8 cellular contexts compared by ENCODE assay signal in the genomic region with DNA sequence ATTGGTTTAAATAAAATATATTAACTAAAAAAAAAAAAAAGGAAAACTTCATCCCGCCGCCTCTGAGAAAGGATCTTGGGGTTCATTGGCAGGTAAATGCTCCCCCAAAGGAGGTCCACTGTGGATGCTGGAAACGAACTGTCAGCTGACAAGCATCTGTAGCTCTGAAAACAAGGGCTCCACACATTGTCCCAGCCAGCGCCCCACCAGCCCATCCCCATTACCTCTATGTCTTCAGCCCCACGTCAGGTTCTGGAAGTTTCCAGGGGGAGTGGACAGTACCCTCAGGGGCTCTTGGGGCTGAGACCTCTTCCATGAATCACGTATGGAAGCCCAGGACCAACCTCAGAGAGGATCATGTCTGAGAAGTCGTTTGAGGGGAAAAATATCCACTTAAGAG.
DNase-seq lines count a peak whose midpoint lies in the region; ATAC-seq and TF ChIP-seq lines count a peak whose summit lies in the region.

No MANE protein-coding gene starts in this region.

- H3K27ac Mint-ChIP-seq in CD4-positive, alpha-beta memory T cell = peak overlapping the region; percentile 74 to 94 (median 88)
- peak overlapping the region; percentile 85 for H3K27ac Mint-ChIP-seq in T-helper 17 cell

- H2AFZ ChIP-seq in parathyroid adenoma (no peak overlapping the region), Karpas-422 (ENCODE audit: low read length) (no peak overlapping the region)

- H3K79me2 ChIP-seq in parathyroid adenoma (peaks cover 6% of the 10 kb centered on the region), Karpas-422 (ENCODE audit: low read length) (no peaks in the 10 kb centered on the region)

- H3K36me3 ChIP-seq in CD4-positive, alpha-beta memory T cell (ENCODE audit: insufficient read depth, low read length) = no peaks in the 10 kb centered on the region
- no peaks in the 10 kb centered on the region for H3K36me3 ChIP-seq in parathyroid adenoma (ENCODE audit: control insufficient read depth, insufficient read depth, low read length)
- H3K36me3 ChIP-seq in Karpas-422 (ENCODE audit: insufficient read depth, low read length) = no peaks in the 10 kb centered on the region

- H3K9me2 ChIP-seq in Karpas-422 (replicated peaks; ENCODE audit: insufficient read depth, low read length) = no peaks in the 10 kb centered on the region

- H4K20me1 ChIP-seq in Karpas-422 (ENCODE audit: insufficient read depth, low read depth, low read length) = no peaks in the 10 kb centered on the region

- DNase-seq in CD4-positive, alpha-beta memory T cell = no peak
- DNase-seq in T-helper 17 cell = no peak
- peak; percentile 16 for DNase-seq in fibroblast of mammary gland (ENCODE audit: low read depth)
- DNase-seq in Karpas-422 = no peak
- DNase-seq in dermis blood vessel endothelial cell = no peak

- H3K9ac ChIP-seq in parathyroid adenoma (no peak overlapping the region), Karpas-422 (ENCODE audit: low read length) (no peak overlapping the region)

- no peaks in the 10 kb centered on the region for H3K27me3 ChIP-seq in CD4-positive, alpha-beta memory T cell (ENCODE audit: insufficient read depth, low read length)
- H3K27me3 ChIP-seq in parathyroid adenoma (ENCODE audit: control insufficient read depth, insufficient read depth, low read length) (no peaks in the 10 kb centered on the region), Karpas-422 (ENCODE audit: low read length) (no peaks in the 10 kb centered on the region)

- intact Hi-C loops in CD4-positive, alpha-beta memory T cell (cut with micrococcal nuclease) = no loop called here

- no peak overlapping the region for H3K4me3 ChIP-seq in CD4-positive, alpha-beta memory T cell (ENCODE audit: low read length in 2 of 2)
- peak overlapping the region; percentile 49 for H3K4me3 ChIP-seq in fibroblast of mammary gland (ENCODE audit: control insufficient read depth, low read depth, low read length)
- H3K4me3 ChIP-seq in parathyroid adenoma (ENCODE audit: low read depth, low read length) = no peak overlapping the region
- no peak overlapping the region for H3K4me3 ChIP-seq in Karpas-422 (ENCODE audit: low read length)

- peak overlapping the region; percentile 50 to 94 (median 84) for H3K4me3 Mint-ChIP-seq in CD4-positive, alpha-beta memory T cell
- peak overlapping the region; percentile 90 for H3K4me3 Mint-ChIP-seq in T-helper 17 cell

- no peak for TF ChIP-seq CTCF in fibroblast of mammary gland (conservative IDR thresholded peaks at IDR 0.05; ENCODE audit: control insufficient read depth, insufficient read depth, low read depth, low read length)
- no peak for TF ChIP-seq CTCF in parathyroid adenoma (IDR thresholded peaks at IDR 0.05)

- peaks cover 45% of the 10 kb centered on the region for H3K4me1 ChIP-seq in CD4-positive, alpha-beta memory T cell (ENCODE audit: insufficient read depth, low read length)
- H3K4me1 ChIP-seq in parathyroid adenoma (no peaks in the 10 kb centered on the region), Karpas-422 (ENCODE audit: low read length) (peaks cover 11% of the 10 kb centered on the region; the same call in 1 of the 2 replicates)

- ATAC-seq in T-helper 17 cell (no peak), HG03439 (IDR thresholded peaks at IDR 0.05; ENCODE audit: unreplicated experiment) (no peak), GM21717 (IDR thresholded peaks at IDR 0.05; ENCODE audit: unreplicated experiment) (no peak)

- POLR2A ChIA-PET in CD4-positive, alpha-beta memory T cell (lab: Charles Lee; ENCODE audit: partially characterized antibody) = interaction anchor here (1.3 to 4.4 kb wide), 2 partner anchors 11 to 30 kb away, joined by 5 to 56 read pairs; no protein-coding TSS in a partner anchor

- CTCF ChIA-PET in CD4-positive, alpha-beta memory T cell (lab: Charles Lee; ENCODE audit: partially characterized antibody) = no interaction called here

- H3K4me2 ChIP-seq in parathyroid adenoma (ENCODE audit: low read length) = no peak overlapping the region
- H3K4me2 ChIP-seq in Karpas-422 (ENCODE audit: low read depth, low read length, poor library complexity, severe bottlenecking) = no peak overlapping the region

- no peaks in the 10 kb centered on the region for H3K27me3 Mint-ChIP-seq in CD4-positive, alpha-beta memory T cell
- H3K27me3 Mint-ChIP-seq in T-helper 17 cell = no peaks in the 10 kb centered on the region

- H3K36me3 Mint-ChIP-seq in CD4-positive, alpha-beta memory T cell = no peaks in the 10 kb centered on the region
- no peaks in the 10 kb centered on the region for H3K36me3 Mint-ChIP-seq in T-helper 17 cell (ENCODE audit: low read depth)

- peaks cover 1 to 32% (median 19%) of the 10 kb centered on the region in 4 donors for H3K4me1 Mint-ChIP-seq in CD4-positive, alpha-beta memory T cell
- peaks cover 21% of the 10 kb centered on the region for H3K4me1 Mint-ChIP-seq in T-helper 17 cell

- H3K27ac ChIP-seq in CD4-positive, alpha-beta memory T cell (ENCODE audit: low read depth, low read length) = peak overlapping the region; percentile 54
- H3K27ac ChIP-seq in parathyroid adenoma (peak overlapping the region; percentile 61), Karpas-422 (ENCODE audit: low read length) (no peak overlapping the region)

- H3K9me3 Mint-ChIP-seq in CD4-positive, alpha-beta memory T cell = no peaks in the 10 kb centered on the region

- H3K9me3 ChIP-seq in CD4-positive, alpha-beta memory T cell (ENCODE audit: control insufficient read depth in 1 of 2, low read length in 2 of 2) = no peaks in the 10 kb centered on the region
- H3K9me3 ChIP-seq in T-helper 17 cell (ENCODE audit: control insufficient read depth, low read length, poor library complexity, severe bottlenecking) (no peaks in the 10 kb centered on the region), parathyroid adenoma (ENCODE audit: control insufficient read depth, low read length) (no peaks in the 10 kb centered on the region), Karpas-422 (ENCODE audit: low read length) (no peaks in the 10 kb centered on the region)
